Comparison of ENCODE assay signal across 10 cellular contexts in genomic region chr16:56262148-56262878, GRCh38.
DNase-seq lines count a peak whose midpoint lies in the region; ATAC-seq and FAIRE-seq lines count a peak whose summit lies in the region.
"Had no signal": no experiment of that assay in that cellular context is flagged by ENCODE, and none has a peak within 500 bp of the region (broad histone marks: within the 10 kb centered on the region; RNA-seq: fewer than 3 reads in every experiment).

No MANE protein-coding gene starts in this region.

- FAIRE-seq in GM19239 (lab: Jason Lieb, UNC), result no peak

- peaks cover 12% of the 10 kb centered on the region for H3K4me1 ChIP-seq in endocrine pancreas (ENCODE audit: control insufficient read depth, insufficient read depth, low read length)

- intact Hi-C loops in activated CD4-positive, alpha-beta T cell treated with anti-CD3 and anti-CD28 coated beads, Interleukin-2, amount 10 ng/mL, durations not matched to agents 24 days and 14 days (cut with micrococcal nuclease), result no loop called here

- H3K4me1 Mint-ChIP-seq in activated CD4-positive, alpha-beta T cell treated with anti-CD3 and anti-CD28 coated beads, Interleukin-2, amount 10 ng/mL, durations not matched to agents 24 days and 14 days, result peaks cover 26% of the 10 kb centered on the region

- H3K36me3 ChIP-seq in endocrine pancreas (ENCODE audit: control insufficient read depth, insufficient read depth, low read length), result no peaks in the 10 kb centered on the region

- H3K27me3 Mint-ChIP-seq in activated CD4-positive, alpha-beta T cell treated with anti-CD3 and anti-CD28 coated beads, Interleukin-2, amount 10 ng/mL, durations not matched to agents 24 days and 14 days, result peaks cover 5% of the 10 kb centered on the region

- peak overlapping the region; percentile 64 for H3K4me3 Mint-ChIP-seq in activated CD4-positive, alpha-beta T cell treated with anti-CD3 and anti-CD28 coated beads, Interleukin-2, amount 10 ng/mL, durations not matched to agents 24 days and 14 days
- H3K4me3 Mint-ChIP-seq: mesothelial cell of epicardium had no signal

- no peaks in the 10 kb centered on the region for H3K27me3 ChIP-seq in endocrine pancreas (ENCODE audit: control insufficient read depth, insufficient read depth, low read length)

- no peaks in the 10 kb centered on the region for H3K36me3 Mint-ChIP-seq in activated CD4-positive, alpha-beta T cell treated with anti-CD3 and anti-CD28 coated beads, Interleukin-2, amount 10 ng/mL, durations not matched to agents 24 days and 14 days (ENCODE audit: low read depth)
- H3K36me3 Mint-ChIP-seq: mesothelial cell of epicardium had no signal

- peak; percentile 44 for DNase-seq in DMS 273 (lab: John Stamatoyannopoulos, UW; ENCODE audit: unreplicated experiment)
- DNase-seq in DMS 273 treated with DMSO at 0.1 percent for 48 hours (lab: John Stamatoyannopoulos, UW), result no peak
- peak; percentile 82 for DNase-seq in activated CD4-positive, alpha-beta T cell treated with anti-CD3 and anti-CD28 coated beads, Interleukin-2, amount 10 ng/mL, durations not matched to agents 24 days and 14 days
- peak; percentile 4 for DNase-seq in stimulated activated CD8-positive, alpha-beta memory T cell treated with anti-CD3 and anti-CD28 coated beads, Interleukin-15, amount 100 ng/mL, for 1 hour (ENCODE audit: low read depth)
- no peak for DNase-seq in NCI-H524 treated with DMSO at 0.1 percent for 48 hours (lab: John Stamatoyannopoulos, UW)
- DNase-seq in GM19239 (ENCODE audit: insufficient read length, low spot score), result no peak
- DNase-seq: cortex of kidney had no signal

- no peaks in the 10 kb centered on the region for H3K9me3 Mint-ChIP-seq in activated CD4-positive, alpha-beta T cell treated with anti-CD3 and anti-CD28 coated beads, Interleukin-2, amount 10 ng/mL, durations not matched to agents 24 days and 14 days
- H3K9me3 Mint-ChIP-seq: mesothelial cell of epicardium had no signal

- peak overlapping the region; percentile 53 for H3K4me3 ChIP-seq in endocrine pancreas (ENCODE audit: control insufficient read depth, insufficient read depth, low read length)

- no peak overlapping the region for H3K9ac ChIP-seq in endocrine pancreas (ENCODE audit: control insufficient read depth, insufficient read depth, low read length)

- H3K27ac Mint-ChIP-seq in activated CD4-positive, alpha-beta T cell treated with anti-CD3 and anti-CD28 coated beads, Interleukin-2, amount 10 ng/mL, durations not matched to agents 24 days and 14 days, result peak overlapping the region; percentile 26
- H3K27ac Mint-ChIP-seq: mesothelial cell of epicardium had no signal

- ATAC-seq in GM21786 (IDR thresholded peaks at IDR 0.05; ENCODE audit: unreplicated experiment), result no peak

- no peaks in the 10 kb centered on the region for H3K9me3 ChIP-seq in endocrine pancreas (ENCODE audit: control insufficient read depth, low read length)

Comparison
In these comparisons a context has a peak if more than half of its experiments do, and no peak if none do; other contexts are left out.
1. DNase-seq: peak in DMS 273 (single experiment), activated CD4-positive, alpha-beta T cell treated with anti-CD3 and anti-CD28 coated beads, Interleukin-2, amount 10 ng/mL, durations not matched to agents 24 days and 14 days (single experiment) and stimulated activated CD8-positive, alpha-beta memory T cell treated with anti-CD3 and anti-CD28 coated beads, Interleukin-15, amount 100 ng/mL, for 1 hour (single experiment); none in DMS 273 treated with DMSO at 0.1 percent for 48 hours (single experiment), NCI-H524 treated with DMSO at 0.1 percent for 48 hours (single experiment) and GM19239 (single experiment).